Comparison of ENCODE assay signal across 18 cellular contexts in genomic region chr2:131121464-131121863, GRCh38.
"Had no signal": no experiment of that assay in that cellular context is flagged by ENCODE, and none has a peak within 500 bp of the region (broad histone marks: within the 10 kb centered on the region; RNA-seq: fewer than 3 reads in every experiment).

No MANE protein-coding gene starts in this region.

- H3K4me1 ChIP-seq: breast epithelium, lower lobe of right lung, uterus had no signal

- H3K27ac ChIP-seq: breast epithelium, lower lobe of right lung, tibial artery, uterus had no signal

- H3K9me3 ChIP-seq: breast epithelium, lower lobe of right lung, tibial artery, uterus had no signal

- H3K36me3 ChIP-seq: breast epithelium, uterus had no signal

- DNase-seq: activated B cell treated with CpG ODN at 0.5 μM for 24 hours; activated CD4-positive, alpha-beta memory T cell treated with anti-CD3 and anti-CD28 coated beads for 36 hours; activated CD4-positive, alpha-beta T cell treated with anti-CD3 and anti-CD28 coated beads for 4 hours; activated CD8-positive, alpha-beta memory T cell treated with anti-CD3 and anti-CD28 coated beads, Interleukin-2, amount 10 ng/mL, durations not matched to agents 7 days and 5 days; activated naive CD4-positive, alpha-beta T cell treated with Interleukin-2 at 50 U/mL for 16 hours; activated T-cell treated with anti-CD3 and anti-CD28 coated beads, Interleukin-2, amount 50 U/mL, for 1 hour; anterior cingulate cortex; effector CD4-positive, alpha-beta T cell; left colon; lower lobe of right lung; retina; stimulated activated CD4-positive, alpha-beta T cell treated with anti-CD3 and anti-CD28 coated beads, Interleukin-2, amount 100 ng/mL, for 24 hours; stimulated activated naive CD8-positive, alpha-beta T cell treated with anti-CD3 and anti-CD28 coated beads, Interleukin-15, Interleukin-2, amounts not matched to agents 100 U/mL and 50 U/mL, for 24 hours; substantia nigra; tibial artery; uterus had no signal

- H3K27me3 ChIP-seq: breast epithelium, tibial artery, uterus had no signal

- H3K4me3 ChIP-seq: breast epithelium, lower lobe of right lung, tibial artery, uterus had no signal

- ATAC-seq: activated CD8-positive, alpha-beta memory T cell treated with anti-CD3 and anti-CD28 coated beads, Interleukin-2, amount 10 ng/mL, durations not matched to agents 7 days and 5 days; activated T-helper 17 cell treated with anti-CD3 and anti-CD28 coated beads, Interleukin-2, amount 50 U/mL, for 72 hours; lower lobe of right lung; stimulated activated naive CD8-positive, alpha-beta T cell treated with anti-CD3 and anti-CD28 coated beads, Interleukin-15, Interleukin-2, amounts not matched to agents 100 U/mL and 50 U/mL, for 24 hours had no signal
